23 cellular contexts compared by ENCODE assay signal in genomic region chr5:116764941-116765340, GRCh38.
"Had no signal": no experiment of that assay in that cellular context is flagged by ENCODE, and none has a peak within 500 bp of the region (broad histone marks: within the 10 kb centered on the region; RNA-seq: fewer than 3 reads in every experiment).

No MANE protein-coding gene starts in this region.

- H3K9me3 Mint-ChIP-seq: activated B cell treated with CpG ODN at 0.5 μM for 24 hours; activated CD4-positive, alpha-beta memory T cell treated with anti-CD3 and anti-CD28 coated beads for 36 hours; activated naive CD4-positive, alpha-beta T cell treated with anti-CD3 and anti-CD28 coated beads for 36 hours; central memory CD8-positive, alpha-beta T cell; neural crest cell; stimulated activated naive CD8-positive, alpha-beta T cell treated with anti-CD3 and anti-CD28 coated beads, Interleukin-15, Interleukin-2, amounts not matched to agents 100 ng/mL and 50 ng/mL, for 24 hours had no signal

- H3K27me3 Mint-ChIP-seq: activated B cell treated with CpG ODN at 0.5 μM for 24 hours; central memory CD8-positive, alpha-beta T cell; stimulated activated naive CD8-positive, alpha-beta T cell treated with anti-CD3 and anti-CD28 coated beads, Interleukin-15, Interleukin-2, amounts not matched to agents 100 ng/mL and 50 ng/mL, for 24 hours had no signal

- H3K27ac ChIP-seq: body of pancreas, psoas muscle, suprapubic skin, transverse colon, vagina had no signal

- H3K9me3 ChIP-seq: body of pancreas, psoas muscle, suprapubic skin, transverse colon, vagina had no signal

- H3K4me3 ChIP-seq: body of pancreas, psoas muscle, skin epidermis, suprapubic skin, transverse colon, vagina had no signal

- DNase-seq: activated B cell treated with CpG ODN at 0.5 μM for 24 hours; activated CD4-positive, alpha-beta memory T cell treated with anti-CD3 and anti-CD28 coated beads for 36 hours; activated CD4-positive, alpha-beta T cell treated with anti-CD3 and anti-CD28 coated beads for 4 hours; activated naive CD4-positive, alpha-beta T cell treated with anti-CD3 and anti-CD28 coated beads for 36 hours; activated T-cell treated with anti-CD3 and anti-CD28 coated beads for 4 hours; cortex of kidney; head of caudate nucleus; psoas muscle; right cardiac atrium; stimulated activated CD4-positive, alpha-beta T cell treated with anti-CD3 and anti-CD28 coated beads, Interleukin-15, amount 100 ng/mL, for 24 hours; stimulated activated CD4-positive, alpha-beta T cell treated with anti-CD3 and anti-CD28 coated beads, Interleukin-2, amount 100 ng/mL, for 48 hours; transverse colon had no signal

- H3K4me1 ChIP-seq: body of pancreas, transverse colon, vagina had no signal

- H3K4me3 Mint-ChIP-seq: activated B cell treated with CpG ODN at 0.5 μM for 24 hours; activated CD4-positive, alpha-beta memory T cell treated with anti-CD3 and anti-CD28 coated beads for 36 hours; activated naive CD4-positive, alpha-beta T cell treated with anti-CD3 and anti-CD28 coated beads for 36 hours; central memory CD8-positive, alpha-beta T cell; neural crest cell; stimulated activated naive CD8-positive, alpha-beta T cell treated with anti-CD3 and anti-CD28 coated beads, Interleukin-15, Interleukin-2, amounts not matched to agents 100 ng/mL and 50 ng/mL, for 24 hours had no signal

- FAIRE-seq: endometrium, frontal cortex, keratinocyte had no signal

- ATAC-seq: body of pancreas, left lobe of liver, psoas muscle, right cardiac atrium had no signal

- H3K27me3 ChIP-seq: body of pancreas, suprapubic skin, transverse colon, vagina had no signal

- H3K36me3 Mint-ChIP-seq: activated CD4-positive, alpha-beta memory T cell treated with anti-CD3 and anti-CD28 coated beads for 36 hours had no signal

- H3K36me3 ChIP-seq: suprapubic skin, transverse colon, vagina had no signal

- H3K4me1 Mint-ChIP-seq: activated B cell treated with CpG ODN at 0.5 μM for 24 hours; central memory CD8-positive, alpha-beta T cell had no signal

- H3K27ac Mint-ChIP-seq: activated B cell treated with CpG ODN at 0.5 μM for 24 hours; activated CD4-positive, alpha-beta memory T cell treated with anti-CD3 and anti-CD28 coated beads for 36 hours; activated naive CD4-positive, alpha-beta T cell treated with anti-CD3 and anti-CD28 coated beads for 36 hours; stimulated activated naive CD8-positive, alpha-beta T cell treated with anti-CD3 and anti-CD28 coated beads, Interleukin-15, Interleukin-2, amounts not matched to agents 100 ng/mL and 50 ng/mL, for 24 hours had no signal
